In the genomic region with DNA sequence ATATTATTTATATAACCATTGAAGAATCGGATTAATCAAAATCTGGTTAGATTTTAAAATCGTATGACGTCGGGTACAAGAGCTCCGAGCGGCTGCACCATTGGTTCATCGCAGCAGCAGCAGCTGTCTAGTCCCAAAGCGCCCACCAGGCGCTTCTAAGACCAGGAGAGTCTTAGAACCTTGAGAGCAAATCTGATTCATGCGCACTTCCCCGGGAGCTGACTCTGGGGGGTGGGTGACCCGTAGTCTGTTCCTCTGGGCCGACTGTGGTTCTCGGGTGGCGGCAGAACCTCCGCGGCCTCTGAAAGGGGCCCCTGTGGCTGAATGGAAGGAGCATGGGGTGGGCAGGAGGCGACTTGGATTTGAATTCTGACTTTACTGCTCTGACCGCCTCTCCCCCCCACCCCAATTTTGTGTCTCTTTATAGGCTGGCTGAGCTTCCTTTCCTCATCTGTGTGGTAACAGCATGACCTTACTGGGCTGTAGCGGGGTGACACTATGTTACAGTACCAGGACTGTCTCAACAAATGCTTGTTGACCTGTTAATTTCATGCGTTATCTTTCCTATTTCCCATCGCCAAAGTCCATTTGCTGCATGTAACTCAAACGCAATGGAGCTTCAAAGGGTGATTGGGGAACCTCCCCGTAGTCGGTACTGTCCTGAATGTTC, we compare ENCODE assay signal across 8 cellular contexts.
DNase-seq lines count a peak whose midpoint lies in the region; ATAC-seq and TF ChIP-seq lines count a peak whose summit lies in the region.

No MANE protein-coding gene starts in this region.

- H3K4me1 Mint-ChIP-seq in MCF 10A (ENCODE audit: insufficient read depth, unreplicated experiment), result peaks cover 37% of the 10 kb centered on the region

- BruUV-seq in MCF 10A (replicated peaks; lab: Mats Ljungman, UMichigan), result no TSS peak

- POLR2A ChIA-PET in MCF 10A (lab: Yijun Ruan, JAX), result interaction anchor here (0.6 to 9.4 kb wide), 18 partner anchors 8 to 1459 kb away, joined by 3 to 208 read pairs (median 14); no protein-coding TSS in a partner anchor

- TF ChIP-seq CTCF in C4-2B (conservative IDR thresholded peaks at IDR 0.05) (no peak), MCF 10A (IDR thresholded peaks at IDR 0.05; ENCODE audit: unreplicated experiment) (no peak)

- H3K4me1 ChIP-seq in HUES64 (ENCODE audit: insufficient read depth, low read length), result peaks cover 22% of the 10 kb centered on the region
- peaks cover 0 to 28% of the 10 kb centered on the region in 2 donors for H3K4me1 ChIP-seq in muscle layer of duodenum (ENCODE audit: control insufficient read depth in 1 of 2, insufficient read depth in 2 of 2, low read length in 2 of 2)

- 6% methylated on average over 24 of the region's 25 CpGs for WGBS in HUES64

- H3K27ac ChIP-seq in C4-2B, result peak overlapping the region; percentile 53
- no peak overlapping the region for H3K27ac ChIP-seq in HUES64 (ENCODE audit: low read depth, low read length)
- H3K27ac ChIP-seq in muscle layer of duodenum (ENCODE audit: low read length), result no peak overlapping the region

- H3K4me3 ChIP-seq in HUES64 (ENCODE audit: low read length), result peak overlapping the region; percentile 64
- peak overlapping the region; percentile 62 to 94 for H3K4me3 ChIP-seq in muscle layer of duodenum (ENCODE audit: low read depth in 1 of 2, low read length in 2 of 2)

- intact Hi-C loops in MCF 10A (cut with micrococcal nuclease), result loop anchor here (5.0 kb wide), 1 partner anchor 483 kb away; no protein-coding TSS in a partner anchor

- H3K36me3 Mint-ChIP-seq in MCF 10A (ENCODE audit: insufficient read depth, unreplicated experiment), result no peaks in the 10 kb centered on the region

- peak overlapping the region; percentile 95 for H3K4me3 Mint-ChIP-seq in MCF 10A (ENCODE audit: unreplicated experiment)

- no peaks in the 10 kb centered on the region for H3K27me3 Mint-ChIP-seq in MCF 10A (ENCODE audit: insufficient read depth, unreplicated experiment)

- H3K9me3 Mint-ChIP-seq in MCF 10A (ENCODE audit: unreplicated experiment), result no peaks in the 10 kb centered on the region

- H3K36me3 ChIP-seq in HUES64 (ENCODE audit: insufficient read depth, low read length), result no peaks in the 10 kb centered on the region
- H3K36me3 ChIP-seq in muscle layer of duodenum (ENCODE audit: control insufficient read depth in 1 of 2, insufficient read depth in 2 of 2, low read length in 2 of 2), result no peaks in the 10 kb centered on the region

- H3K9ac ChIP-seq in HUES64 (ENCODE audit: low read depth, low read length), result no peak overlapping the region

- CTCF ChIA-PET in MCF 10A (lab: Yijun Ruan, JAX), result interaction anchor here (0.6 to 6.8 kb wide), 12 partner anchors 12 to 67 kb away, joined by 3 to 39 read pairs (median 4); no protein-coding TSS in a partner anchor

- ATAC-seq in GM21717 (IDR thresholded peaks at IDR 0.05; ENCODE audit: unreplicated experiment), result no peak

- H3K27me3 ChIP-seq in HUES64 (ENCODE audit: insufficient read depth, low read length) (peaks cover 78% of the 10 kb centered on the region), muscle layer of duodenum (ENCODE audit: low read depth, low read length) (peaks cover 3% of the 10 kb centered on the region)

- H3K9me3 ChIP-seq in HUES64 (ENCODE audit: insufficient read depth, low read depth, low read length) (no peaks in the 10 kb centered on the region), muscle layer of duodenum (ENCODE audit: control insufficient read depth in 1 of 2, low read length in 2 of 2) (no peaks in the 10 kb centered on the region)

- H3K27ac Mint-ChIP-seq in MCF 10A (ENCODE audit: low read depth, unreplicated experiment), result peak overlapping the region; percentile 11

- DNase-seq in MCF 10A (ENCODE audit: unreplicated experiment), result peak; percentile 19
- DNase-seq in superior temporal gyrus (ENCODE audit: extremely low spot score), result no peak
- no peak for DNase-seq in NCI-H446 treated with DMSO at 0.1 percent for 48 hours (lab: John Stamatoyannopoulos, UW)
- DNase-seq in NCI-H1436 treated with DMSO at 0.1 percent for 48 hours (lab: John Stamatoyannopoulos, UW), result no peak
